In the genomic region with DNA sequence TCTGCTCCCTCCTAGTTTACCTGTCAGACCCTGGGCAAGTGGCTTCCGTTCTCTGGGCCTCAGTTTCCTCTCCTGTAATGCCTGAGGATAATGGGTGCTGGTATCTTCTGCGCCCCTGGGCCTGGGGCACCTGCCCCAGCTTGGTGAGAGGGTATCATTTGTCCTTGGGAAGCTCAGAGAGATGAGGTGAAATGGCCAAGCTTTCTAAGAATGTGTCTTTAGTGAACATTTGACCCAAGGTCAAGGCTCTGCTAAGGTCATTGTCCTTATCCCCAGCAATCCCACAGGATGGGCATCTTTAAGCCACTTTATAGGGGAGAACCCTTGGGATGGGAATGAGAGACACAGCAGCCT, we compare ENCODE assay signal across 1 cellular context.
TF ChIP-seq lines count a peak whose summit lies in the region.

No MANE protein-coding gene starts in this region.

TF ChIP-seq in GM12878, 131 proteins besides CTCF, POLR2A, EP300 and RAD21 (continued from another document):
- no peak for TF ChIP-seq ZBTB33 (IDR thresholded peaks at IDR 0.05)
- TF ChIP-seq STAT1 (conservative IDR thresholded peaks at IDR 0.05): no peak
- TF ChIP-seq POLR2AphosphoS5 (IDR thresholded peaks at IDR 0.05; ENCODE audit: low read length): no peak
- TF ChIP-seq POLR2AphosphoS2 (IDR thresholded peaks at IDR 0.05; ENCODE audit: low read depth, low read length): no peak
- TF ChIP-seq NFYA (IDR thresholded peaks at IDR 0.05; ENCODE audit: borderline replicate concordance, low read depth, low read length): no peak
- no peak for TF ChIP-seq TARDBP (IDR thresholded peaks at IDR 0.05; ENCODE audit: borderline replicate concordance)
